In the genomic region with DNA sequence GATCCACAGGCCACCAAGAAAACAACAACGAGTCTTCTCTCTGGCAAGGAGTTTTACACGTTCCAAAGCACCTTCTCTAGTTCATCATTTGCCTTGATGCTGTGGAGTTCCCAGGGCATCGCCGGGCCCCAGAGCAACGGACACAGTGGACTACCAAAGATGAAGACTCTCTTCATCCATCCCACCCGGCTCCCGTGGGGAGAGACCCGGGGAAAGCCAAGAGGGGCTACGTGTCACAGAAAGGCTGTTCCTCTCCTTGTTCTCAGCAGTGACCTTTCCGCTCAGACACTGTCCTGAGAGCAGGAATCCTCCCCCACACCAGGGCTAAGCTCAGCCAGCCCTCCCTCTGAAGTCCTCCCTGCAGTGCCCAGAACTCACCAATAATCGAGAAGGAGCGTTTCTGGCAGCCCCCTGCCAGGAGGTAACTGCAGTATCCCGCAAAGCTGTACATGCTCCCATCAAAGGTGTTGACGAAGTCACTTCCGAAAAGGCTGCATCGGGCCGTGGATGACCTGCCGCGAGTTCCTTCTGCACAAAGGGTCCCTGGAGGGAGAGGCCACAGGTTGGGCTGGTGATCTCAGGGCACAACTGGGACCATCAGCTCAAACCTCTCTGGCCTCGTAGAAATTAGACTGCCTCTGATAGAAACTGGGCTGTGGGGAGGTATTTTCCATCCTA, we compare ENCODE assay signal across 26 cellular contexts. TPM values are rescaled to one million over a fixed set of nuclear protein-coding genes. Genes with fewer than 3 reads are reported as not detected.
A peak's percentile ranks its signal among the peaks of the same experiment; 100 is the strongest.
DNase-seq lines count a peak whose midpoint lies in the region; ATAC-seq and TF ChIP-seq lines count a peak whose summit lies in the region.
"Had no signal": no experiment of that assay in that cellular context is flagged by ENCODE, and none has a peak within 500 bp of the region (broad histone marks: within the 10 kb centered on the region; RNA-seq: fewer than 3 reads in every experiment).

No MANE protein-coding gene starts in this region.

- H3K14ac ChIP-seq in trophoblast cell (ENCODE audit: low read length), result no peak overlapping the region

- peak overlapping the region; percentile 30 for H2BK12ac ChIP-seq in trophoblast cell (ENCODE audit: low read length)

- H3K4me2 ChIP-seq in trophoblast cell (ENCODE audit: low read length), result no peak overlapping the region
- H3K4me2 ChIP-seq: A549, KMS-11 had no signal

- H4K12ac ChIP-seq in trophoblast cell (ENCODE audit: low read depth, low read length), result no peak overlapping the region

- no CpG with 5 or more reads among the region's 20 CpGs for WGBS in trophoblast cell (ENCODE audit: extremely low coverage, insufficient coverage, insufficient read length)

- no peak overlapping the region for H3K4ac ChIP-seq in trophoblast cell (ENCODE audit: low read depth, low read length)

- no peak overlapping the region for H3K18ac ChIP-seq in trophoblast cell (ENCODE audit: low read length)

- no peak overlapping the region for H2BK120ac ChIP-seq in trophoblast cell (ENCODE audit: insufficient read depth, low read length, poor library complexity)

- TF ChIP-seq CTCF in right atrium auricular region (IDR thresholded peaks at IDR 0.05) (no peak), uterus (IDR thresholded peaks at IDR 0.05) (no peak)

- H3K27me3 ChIP-seq in right atrium auricular region (no peaks in the 10 kb centered on the region), trophoblast cell (ENCODE audit: insufficient read depth, low read length) (no peaks in the 10 kb centered on the region), uterus (no peaks in the 10 kb centered on the region)
- H3K27me3 ChIP-seq: BE2C, body of pancreas, Peyer's patch had no signal

- no peaks in the 10 kb centered on the region for H3K36me3 ChIP-seq in right atrium auricular region
- H3K36me3 ChIP-seq in trophoblast cell (ENCODE audit: control insufficient read depth in 1 of 2, insufficient read depth in 2 of 2, low read length in 2 of 2), result no peaks in the 10 kb centered on the region
- H3K36me3 ChIP-seq in uterus, result no peaks in the 10 kb centered on the region
- H3K36me3 ChIP-seq: BE2C, Peyer's patch, SJCRH30 had no signal

- no peak overlapping the region for H3K9ac ChIP-seq in trophoblast cell (ENCODE audit: low read length)
- H3K9ac ChIP-seq: KMS-11 had no signal

- peak overlapping the region; percentile 71 for H2AK5ac ChIP-seq in trophoblast cell (ENCODE audit: low read length)

- H4K8ac ChIP-seq in trophoblast cell (ENCODE audit: low read depth, low read length), result no peak overlapping the region

- H3K23ac ChIP-seq in trophoblast cell (ENCODE audit: low read length), result no peak overlapping the region

- no peak overlapping the region for H2AFZ ChIP-seq in trophoblast cell (ENCODE audit: insufficient read depth, low read length, poor library complexity)

- H3K79me2 ChIP-seq in trophoblast cell (ENCODE audit: control insufficient read depth, insufficient read depth, low read length, poor library complexity), result no peaks in the 10 kb centered on the region

- H3K4me1 ChIP-seq in right atrium auricular region (peaks cover 0 to 3% of the 10 kb centered on the region in 2 donors), trophoblast cell (ENCODE audit: control insufficient read depth in 1 of 2, insufficient read depth in 2 of 2, low read length in 2 of 2) (peaks cover 23 to 25% of the 10 kb centered on the region in 2 experiments), uterus (no peaks in the 10 kb centered on the region)
- H3K4me1 ChIP-seq: BE2C, body of pancreas, Peyer's patch, SJCRH30 had no signal

- peak overlapping the region; percentile 32 to 48 for H3K4me3 ChIP-seq in right atrium auricular region
- H3K4me3 ChIP-seq in trophoblast cell (ENCODE audit: low read depth, low read length), result no peak overlapping the region
- no peak overlapping the region for H3K4me3 ChIP-seq in uterus
- H3K4me3 ChIP-seq: A549, body of pancreas, mucosa of descending colon, SJCRH30 had no signal

- no peak overlapping the region for H2BK5ac ChIP-seq in trophoblast cell (ENCODE audit: low read depth, low read length, poor library complexity)

- intact Hi-C loops in left ventricle myocardium superior (cut with micrococcal nuclease), result no loop called here
- intact Hi-C loops in uterus (cut with DNase I; ENCODE audit: low total_unique reads), result no loop called here

- peaks cover 28% of the 10 kb centered on the region for H3K79me1 ChIP-seq in trophoblast cell (ENCODE audit: low read length)

- ATAC-seq in left ventricle myocardium superior, result no peak
- no peak for ATAC-seq in GM18868 (IDR thresholded peaks at IDR 0.05; ENCODE audit: unreplicated experiment)
- ATAC-seq: A549; activated CD8-positive, alpha-beta T cell treated with anti-CD3 and anti-CD28 coated beads for 36 hours; body of pancreas; left colon; mucosa of descending colon had no signal

- H3K27ac ChIP-seq in right atrium auricular region, result peak overlapping the region; percentile 72 to 75
- H3K27ac ChIP-seq in trophoblast cell (ENCODE audit: low read depth, low read length), result no peak overlapping the region
- peak overlapping the region; percentile 46 to 47 for H3K27ac ChIP-seq in uterus
- H3K27ac ChIP-seq: A549, body of pancreas, KMS-11, SJCRH30 had no signal

- H4K91ac ChIP-seq in trophoblast cell (ENCODE audit: low read depth, low read length), result peak overlapping the region; percentile 36

- DNase-seq in right atrium auricular region (ENCODE audit: low spot score) (no peak), left ventricle myocardium superior (no peak), left kidney (ENCODE audit: low read depth, low spot score) (peak; percentile 75), trophoblast cell (no peak), uterus (no peak), NK-92 (lab: John Stamatoyannopoulos, UW; ENCODE audit: unreplicated experiment) (no peak), SKM-1 (lab: John Stamatoyannopoulos, UW; ENCODE audit: unreplicated experiment) (no peak)
- DNase-seq: activated CD4-positive, alpha-beta T cell treated with anti-CD3 and anti-CD28 coated beads for 1 hour; activated CD8-positive, alpha-beta T cell treated with anti-CD3 and anti-CD28 coated beads for 36 hours; activated gamma-delta T cell treated with Interleukin-2 at 50 U/mL for 16 hours; BE2C; body of pancreas; DMS53; left colon; mucosa of descending colon; MV-4-11; NCI-H1694; NCI-H2171 treated with DMSO at 0.1 percent for 48 hours; NCI-H524 treated with DMSO at 0.1 percent for 48 hours; SJCRH30 had no signal

- H3K9me3 ChIP-seq in right atrium auricular region (no peaks in the 10 kb centered on the region), trophoblast cell (ENCODE audit: insufficient read depth, low read depth, low read length) (peaks cover 4% of the 10 kb centered on the region), uterus (no peaks in the 10 kb centered on the region)
- H3K9me3 ChIP-seq: A549, BE2C, body of pancreas, mucosa of descending colon, Peyer's patch, SJCRH30 had no signal

- TF ChIP-seq POLR2A in uterus (IDR thresholded peaks at IDR 0.05), result no peak

RNA-seq across cellular contexts. Expression of a gene that starts 3.5 kb away (rescaled TPM):
- total RNA-seq in right atrium auricular region, result 100 to 1,000 TPM; 189 to 331 TPM
- total RNA-seq in left ventricle myocardium superior, result 275 TPM
- 0.82 and 1.1 TPM in 2 replicates for polyA plus RNA-seq in trophoblast cell (2013)
- total RNA-seq in uterus, result 100 to 1,000 TPM; 122 to 949 (median 380) TPM
- total RNA-seq: HT1080; T-helper 1 cell treated with Interleukin-12 subunit alpha and Interleukin-12 subunit beta and Interleukin-4 antibody, amounts not matched to agents 30 ng/mL and 1 ng/mL, for 36 hours had no signal

Comparison
In these comparisons a context has a peak if more than half of its experiments do, and no peak if none do; other contexts are left out.
1. H3K4me3 ChIP-seq: peak in right atrium auricular region (2 of 2); none in trophoblast cell (single experiment) and uterus (0 of 2).